Comparison of ENCODE assay signal across 9 cellular contexts in genomic region chr11:46112961-46113617, GRCh38. TPM values are rescaled to one million over a fixed set of nuclear protein-coding genes. Genes with fewer than 3 reads are reported as not detected.
DNase-seq lines count a peak whose midpoint lies in the region; ATAC-seq and TF ChIP-seq lines count a peak whose summit lies in the region.
"Had no signal": no experiment of that assay in that cellular context is flagged by ENCODE, and none has a peak within 500 bp of the region (broad histone marks: within the 10 kb centered on the region; RNA-seq: fewer than 3 reads in every experiment).

No MANE protein-coding gene starts in this region.

- H3K4me3 ChIP-seq in hepatocyte (no peak overlapping the region), thoracic aorta (peak overlapping the region; percentile 20)

- H3K27ac ChIP-seq in hepatocyte (no peak overlapping the region), thoracic aorta (no peak overlapping the region)

- H3K4me3 Mint-ChIP-seq in activated CD8-positive, alpha-beta T cell treated with anti-CD3 and anti-CD28 coated beads, Interleukin-2, amount 10 ng/mL, durations not matched to agents 7 days and 5 days, result no peak overlapping the region
- H3K4me3 Mint-ChIP-seq: dendritic cell treated with granulocyte-macrophage colony-stimulating factor and Interleukin-4, amounts not matched to agents 40 ng/mL and 50 ng/mL, for 4 days had no signal

- H3K9me2 ChIP-seq in hepatocyte (replicated peaks; ENCODE audit: insufficient read depth), result no peaks in the 10 kb centered on the region

- no peak overlapping the region for H2AFZ ChIP-seq in hepatocyte

- WGBS in hepatocyte (ENCODE audit: low lambda C conversion rate, missing lambda C conversion rate), result 81% methylated on average over 10 of the region's 10 CpGs

- POLR2A ChIA-PET in activated CD8-positive, alpha-beta T cell treated with anti-CD3 and anti-CD28 coated beads, Interleukin-2, amount 10 ng/mL, durations not matched to agents 7 days and 5 days (lab: Charles Lee), result no interaction called here

- DNase-seq in stimulated activated CD4-positive, alpha-beta T cell treated with anti-CD3 and anti-CD28 coated beads, Interleukin-1b, Interleukin-23, amount 100 ng/mL, for 48 hours, result peak; percentile 3
- DNase-seq in stimulated activated CD4-positive, alpha-beta T cell treated with anti-CD3 and anti-CD28 coated beads, Interleukin-2, amount 100 ng/mL, for 48 hours, result no peak
- DNase-seq in NCI-H2227 treated with DMSO at 0.1 percent for 48 hours (lab: John Stamatoyannopoulos, UW) (peak; percentile 72), hepatocyte (ENCODE audit: low spot score) (peak; percentile 72), thoracic aorta (ENCODE audit: low spot score) (no peak)
- DNase-seq in activated CD8-positive, alpha-beta T cell treated with anti-CD3 and anti-CD28 coated beads, Interleukin-2, amount 10 ng/mL, durations not matched to agents 7 days and 5 days, result peak; percentile 53

- peaks cover 100% of the 10 kb centered on the region for H3K79me2 ChIP-seq in hepatocyte

- H3K4me2 ChIP-seq in hepatocyte, result peak overlapping the region; percentile 45

- peaks cover 46% of the 10 kb centered on the region for H3K4me1 Mint-ChIP-seq in activated CD8-positive, alpha-beta T cell treated with anti-CD3 and anti-CD28 coated beads, Interleukin-2, amount 10 ng/mL, durations not matched to agents 7 days and 5 days (ENCODE audit: low read depth)

- TF ChIP-seq CTCF in hepatocyte (IDR thresholded peaks at IDR 0.05; ENCODE audit: poor library complexity) (no peak), thoracic aorta (IDR thresholded peaks at IDR 0.05) (no peak)

- H3K9me3 ChIP-seq in hepatocyte (ENCODE audit: low read depth) (no peaks in the 10 kb centered on the region), thoracic aorta (no peaks in the 10 kb centered on the region)

- H3K4me1 ChIP-seq in hepatocyte (ENCODE audit: insufficient read depth), result peaks cover 24% of the 10 kb centered on the region
- H3K4me1 ChIP-seq in thoracic aorta (ENCODE audit: control insufficient read depth in 1 of 2, low read depth in 2 of 2), result peaks cover 26 to 30% of the 10 kb centered on the region in 2 donors

- no peaks in the 10 kb centered on the region for H3K27me3 ChIP-seq in hepatocyte
- H3K27me3 ChIP-seq in thoracic aorta (replicated peaks; ENCODE audit: insufficient read depth), result no peaks in the 10 kb centered on the region

- ATAC-seq in HG02852 (IDR thresholded peaks at IDR 0.05; ENCODE audit: unreplicated experiment) (peak; percentile 58), thoracic aorta (ENCODE audit: insufficient number of reproducible peaks, low FRiP score, low read depth) (no peak), GM19455 (IDR thresholded peaks at IDR 0.05; ENCODE audit: unreplicated experiment) (no peak)
- peak; percentile 95 for ATAC-seq in activated CD8-positive, alpha-beta T cell treated with anti-CD3 and anti-CD28 coated beads, Interleukin-2, amount 10 ng/mL, durations not matched to agents 7 days and 5 days

- H3K27ac Mint-ChIP-seq in activated CD8-positive, alpha-beta T cell treated with anti-CD3 and anti-CD28 coated beads, Interleukin-2, amount 10 ng/mL, durations not matched to agents 7 days and 5 days, result no peak overlapping the region

- CTCF ChIA-PET in activated CD8-positive, alpha-beta T cell treated with anti-CD3 and anti-CD28 coated beads, Interleukin-2, amount 10 ng/mL, durations not matched to agents 7 days and 5 days (lab: Charles Lee), result interaction anchor here (0.7 to 1.3 kb wide), 2 partner anchors 8 to 12 kb away, joined by 3 read pairs; no protein-coding TSS in a partner anchor

- peaks cover 69% of the 10 kb centered on the region for H4K20me1 ChIP-seq in hepatocyte (ENCODE audit: insufficient read depth, poor library complexity, severe bottlenecking)

- H3K9me3 Mint-ChIP-seq in activated CD8-positive, alpha-beta T cell treated with anti-CD3 and anti-CD28 coated beads, Interleukin-2, amount 10 ng/mL, durations not matched to agents 7 days and 5 days (ENCODE audit: insufficient read depth), result no peaks in the 10 kb centered on the region
- H3K9me3 Mint-ChIP-seq: dendritic cell treated with granulocyte-macrophage colony-stimulating factor and Interleukin-4, amounts not matched to agents 40 ng/mL and 50 ng/mL, for 4 days had no signal

- H3K36me3 Mint-ChIP-seq in activated CD8-positive, alpha-beta T cell treated with anti-CD3 and anti-CD28 coated beads, Interleukin-2, amount 10 ng/mL, durations not matched to agents 7 days and 5 days (ENCODE audit: low read depth), result no peaks in the 10 kb centered on the region

- no peaks in the 10 kb centered on the region for H3K27me3 Mint-ChIP-seq in activated CD8-positive, alpha-beta T cell treated with anti-CD3 and anti-CD28 coated beads, Interleukin-2, amount 10 ng/mL, durations not matched to agents 7 days and 5 days (ENCODE audit: low read depth)
- H3K27me3 Mint-ChIP-seq: dendritic cell treated with granulocyte-macrophage colony-stimulating factor and Interleukin-4, amounts not matched to agents 40 ng/mL and 50 ng/mL, for 4 days had no signal

- H3K36me3 ChIP-seq in hepatocyte (replicated peaks; ENCODE audit: insufficient read depth, low read depth) (no peaks in the 10 kb centered on the region), thoracic aorta (no peaks in the 10 kb centered on the region)

RNA-seq across cellular contexts. Expression of gene PHF21A, which starts 8.2 kb away (rescaled TPM):
- 10 to 100 TPM; 26.9 to 27.0 TPM for total RNA-seq in activated CD8-positive, alpha-beta T cell treated with anti-CD3 and anti-CD28 coated beads, Interleukin-2, amount 10 ng/mL, durations not matched to agents 7 days and 5 days
- 27.7 and 30.4 TPM in 2 replicates for total RNA-seq in hepatocyte
- polyA plus RNA-seq in hepatocyte, result 20.5 and 24.6 TPM in 2 replicates
- total RNA-seq in thoracic aorta, result 100 to 1,000 TPM in 1 of 2 donors, 10 to 100 TPM in 1; 62.3 to 104 TPM

Comparison
In these comparisons a context has a peak if more than half of its experiments do, and no peak if none do; other contexts are left out.
1. DNase-seq: peak in stimulated activated CD4-positive, alpha-beta T cell treated with anti-CD3 and anti-CD28 coated beads, Interleukin-1b, Interleukin-23, amount 100 ng/mL, for 48 hours (single experiment), NCI-H2227 treated with DMSO at 0.1 percent for 48 hours (single experiment), activated CD8-positive, alpha-beta T cell treated with anti-CD3 and anti-CD28 coated beads, Interleukin-2, amount 10 ng/mL, durations not matched to agents 7 days and 5 days (single experiment) and hepatocyte (single experiment); none in stimulated activated CD4-positive, alpha-beta T cell treated with anti-CD3 and anti-CD28 coated beads, Interleukin-2, amount 100 ng/mL, for 48 hours (0 of 2) and thoracic aorta (single experiment).
2. ATAC-seq: peak in HG02852 (single experiment) and activated CD8-positive, alpha-beta T cell treated with anti-CD3 and anti-CD28 coated beads, Interleukin-2, amount 10 ng/mL, durations not matched to agents 7 days and 5 days (single experiment); none in thoracic aorta (single experiment) and GM19455 (single experiment).